Comparison of ENCODE assay signal across 8 cellular contexts in genomic region chr12:89040146-89040964, GRCh38.
DNase-seq lines count a peak whose midpoint lies in the region; FAIRE-seq and TF ChIP-seq lines count a peak whose summit lies in the region.

No MANE protein-coding gene starts in this region.

- no peaks in the 10 kb centered on the region for H4K20me1 ChIP-seq in PC-9 (ENCODE audit: insufficient read depth)

- H3K4me1 ChIP-seq in PC-9 (replicated peaks; ENCODE audit: insufficient read depth) (no peaks in the 10 kb centered on the region), HAP-1 (no peaks in the 10 kb centered on the region)

- no peak for TF ChIP-seq POLR2A in H54 (IDR thresholded peaks at IDR 0.05; ENCODE audit: low read depth, low read length)
- no peak for TF ChIP-seq POLR2A in NB4 (IDR thresholded peaks at IDR 0.05; ENCODE audit: extremely low read depth, insufficient read length)

- POLR2A ChIA-PET in PC-9 (lab: Charles Lee; ENCODE audit: unreplicated experiment) = no interaction called here

- H3K27ac ChIP-seq in PC-9 = no peak overlapping the region

- H3K36me3 ChIP-seq in PC-9 (ENCODE audit: low read depth) (no peaks in the 10 kb centered on the region), HAP-1 (replicated peaks) (no peaks in the 10 kb centered on the region)

- H3K79me2 ChIP-seq in PC-9 (ENCODE audit: low read depth) = no peaks in the 10 kb centered on the region

- 0 out of 2 replicates have a peak, but pooled peaks cover 5% of the 10 kb centered on the region for H3K9me2 ChIP-seq in PC-9 (ENCODE audit: insufficient read depth)

- H3K4me3 ChIP-seq in NB4 (ENCODE audit: low read depth, low read length) (peak overlapping the region; percentile 11), PC-9 (no peak overlapping the region), HAP-1 (no peak overlapping the region)

- no peak overlapping the region for H2AFZ ChIP-seq in PC-9

- intact Hi-C loops in PC-9 (cut with micrococcal nuclease; ENCODE audit: unreplicated experiment) = no loop called here

- BruUV-seq in PC-9 (replicated peaks; lab: Mats Ljungman, UMichigan) = no TSS peak

- H3K9me3 ChIP-seq in PC-9 (ENCODE audit: insufficient read depth, low read depth) (no peaks in the 10 kb centered on the region; the same call in 1 of the 2 replicates), HAP-1 (no peaks in the 10 kb centered on the region)

- peak; percentile 11 for FAIRE-seq in H54 (lab: Jason Lieb, UNC)

- CTCF ChIA-PET in PC-9 (lab: Charles Lee) = no interaction called here

- no peak for DNase-seq in H54 (ENCODE audit: insufficient read length, low spot score)
- peak; percentile 92 for DNase-seq in NB4 (ENCODE audit: low read depth)
- DNase-seq in activated CD8-positive, alpha-beta memory T cell treated with anti-CD3 and anti-CD28 coated beads, Interleukin-2, amount 50 U/mL, for 48 hours = peak; percentile 87
- DNase-seq in myocyte (ENCODE audit: low read depth) = peak; percentile 93
- no peak for DNase-seq in HT-29 (ENCODE audit: low spot score)
- DNase-seq in PC-9 = no peak
- DNase-seq in HAP-1 (ENCODE audit: low spot score in 2 of 2) = no peak

- in situ Hi-C loops in HAP-1 (cut with MboI; ENCODE audit: low sequenced_read_pairs) = no loop called here

- TF ChIP-seq CTCF in GM12872 (IDR thresholded peaks at IDR 0.05; ENCODE audit: insufficient read depth, low read depth, low read length) (peak; percentile 22; the same call in 1 of the 3 replicates), NB4 (IDR thresholded peaks at IDR 0.05; ENCODE audit: low read depth, low read length) (peak; percentile 1), PC-9 (conservative IDR thresholded peaks at IDR 0.05) (no peak)

- no peaks in the 10 kb centered on the region for H3F3A ChIP-seq in PC-9 (ENCODE audit: insufficient read depth, low read depth)

- no peak overlapping the region for H3K4me2 ChIP-seq in PC-9

- H3K27me3 ChIP-seq in PC-9 (ENCODE audit: insufficient read depth, low read depth) = no peaks in the 10 kb centered on the region
- 0 out of 2 replicates have a peak, but pooled peaks cover 2% of the 10 kb centered on the region for H3K27me3 ChIP-seq in HAP-1 (ENCODE audit: low read depth)

Comparison
In these comparisons a context has a peak if more than half of its experiments do, and no peak if none do; other contexts are left out.
1. DNase-seq: peak in NB4 (single experiment), activated CD8-positive, alpha-beta memory T cell treated with anti-CD3 and anti-CD28 coated beads, Interleukin-2, amount 50 U/mL, for 48 hours (single experiment) and myocyte (single experiment); none in H54 (single experiment), HT-29 (single experiment), PC-9 (0 of 2) and HAP-1 (0 of 2).